ENCODE assay signal across 13 cellular contexts in the genomic region with DNA sequence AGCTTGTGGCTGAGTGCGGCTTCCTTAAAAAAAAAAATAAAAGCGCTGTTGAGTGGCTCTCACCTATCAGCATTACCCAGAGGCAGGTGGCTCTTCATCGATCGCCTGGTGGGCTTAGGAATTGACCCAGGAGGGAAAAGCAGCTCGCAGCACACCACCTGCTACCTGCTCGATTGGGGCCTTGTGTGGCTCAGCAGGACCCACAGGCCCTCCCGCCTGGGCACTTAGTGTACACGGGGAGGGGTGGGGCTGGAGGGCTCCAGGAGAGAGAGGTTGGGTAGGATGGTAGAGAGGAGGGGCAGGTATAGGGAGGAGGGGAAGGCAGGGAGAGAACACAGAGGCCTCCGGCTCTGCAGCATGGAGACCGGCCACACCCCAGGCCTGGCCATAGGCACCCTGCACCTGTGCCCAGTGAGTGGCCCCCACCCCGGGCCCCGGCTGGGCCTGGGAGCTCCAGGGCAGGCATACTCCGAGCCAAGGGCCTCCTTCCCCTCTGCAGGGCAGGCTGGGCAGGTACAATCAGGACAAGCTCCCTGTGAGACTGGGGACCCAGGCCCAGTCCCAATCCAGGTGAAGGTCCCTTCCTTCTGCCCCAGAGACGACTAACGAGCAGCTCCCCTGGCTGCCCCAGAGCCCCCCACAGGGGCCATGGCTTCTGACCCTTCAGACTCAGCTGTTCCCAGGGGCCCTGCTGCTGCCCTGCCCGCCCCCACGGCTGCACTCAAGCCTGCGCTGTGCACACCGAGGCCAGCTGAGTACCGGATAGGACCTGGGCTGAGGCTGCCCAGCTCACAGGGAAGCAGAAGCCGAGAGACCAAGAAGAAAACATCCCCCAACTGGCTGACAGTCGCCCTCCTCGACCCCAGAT.
DNase-seq lines count a peak whose midpoint lies in the region; ATAC-seq and TF ChIP-seq lines count a peak whose summit lies in the region.
"Had no signal": no experiment of that assay in that cellular context is flagged by ENCODE, and none has a peak within 500 bp of the region (broad histone marks: within the 10 kb centered on the region; RNA-seq: fewer than 3 reads in every experiment).

No MANE protein-coding gene starts in this region.

- H3K27me3 ChIP-seq in foreskin keratinocyte (no peaks in the 10 kb centered on the region), skeletal muscle tissue (ENCODE audit: control insufficient read depth in 3 of 3, insufficient read depth in 3 of 3, low read length in 3 of 3) (no peaks in the 10 kb centered on the region)
- H3K27me3 ChIP-seq: breast epithelium had no signal

- peak overlapping the region in 2 of 3 donors; percentile 52 to 60 for H3K4me3 ChIP-seq in skeletal muscle tissue (ENCODE audit: low read length in 3 of 3)
- H3K4me3 ChIP-seq: breast epithelium had no signal

- H3K27ac ChIP-seq in foreskin keratinocyte (no peak overlapping the region), skeletal muscle tissue (ENCODE audit: low read depth, low read length) (no peak overlapping the region)
- H3K27ac ChIP-seq: breast epithelium had no signal

- H3K36me3 ChIP-seq in skeletal muscle tissue (ENCODE audit: control insufficient read depth in 3 of 3, insufficient read depth in 3 of 3, low read length in 3 of 3): no peaks in the 10 kb centered on the region
- H3K36me3 ChIP-seq: breast epithelium had no signal

- ATAC-seq in foreskin keratinocyte: peak; percentile 47
- ATAC-seq in GM21447 (IDR thresholded peaks at IDR 0.05; ENCODE audit: unreplicated experiment): no peak

- H3K9me3 ChIP-seq in skeletal muscle tissue (ENCODE audit: control insufficient read depth in 3 of 3, low read length in 3 of 3): no peaks in the 10 kb centered on the region
- H3K9me3 ChIP-seq: breast epithelium had no signal

- peak overlapping the region in 2 of 3 donors; percentile 14 to 75 for H3K9ac ChIP-seq in skeletal muscle tissue (ENCODE audit: low read depth in 1 of 3, low read length in 3 of 3)

- DNase-seq in NCI-H2081 (lab: John Stamatoyannopoulos, UW) (peak; percentile 10 to 44), NCI-H2081 treated with DMSO at 0.1 percent for 48 hours (lab: John Stamatoyannopoulos, UW) (no peak), NCI-H2107 (lab: John Stamatoyannopoulos, UW) (peak; percentile 94), foreskin keratinocyte (no peak), AG08395 (ENCODE audit: low spot score) (no peak), C1 segment of cervical spinal cord (lab: John Stamatoyannopoulos, UW) (no peak)
- DNase-seq: activated CD4-positive, alpha-beta T cell treated with anti-CD3 and anti-CD28 coated beads, Interleukin-2, amount 50 U/mL, for 4 hours; activated effector memory CD4-positive, alpha-beta T cell treated with anti-CD3 and anti-CD28 coated beads, Interleukin-2, amount 50 U/mL, for 16 hours; kidney glomerular epithelial cell; RPMI8226 had no signal

- no peaks in the 10 kb centered on the region for H3K4me1 ChIP-seq in foreskin keratinocyte
- H3K4me1 ChIP-seq in skeletal muscle tissue (ENCODE audit: control insufficient read depth in 3 of 3, insufficient read depth in 3 of 3, low read length in 3 of 3): peaks cover 0 to 15% (median 14%) of the 10 kb centered on the region in 3 donors
- H3K4me1 ChIP-seq: breast epithelium had no signal

- no peak for TF ChIP-seq CTCF in foreskin keratinocyte (conservative IDR thresholded peaks at IDR 0.05)

Comparison
In these comparisons a context has a peak if more than half of its experiments do, and no peak if none do; other contexts are left out.
1. DNase-seq: peak in NCI-H2081 (2 of 2) and NCI-H2107 (single experiment); none in NCI-H2081 treated with DMSO at 0.1 percent for 48 hours (single experiment), foreskin keratinocyte (0 of 2), AG08395 (single experiment) and C1 segment of cervical spinal cord (0 of 14).